Comparison of ENCODE assay signal across 1 cellular context in the genomic region with DNA sequence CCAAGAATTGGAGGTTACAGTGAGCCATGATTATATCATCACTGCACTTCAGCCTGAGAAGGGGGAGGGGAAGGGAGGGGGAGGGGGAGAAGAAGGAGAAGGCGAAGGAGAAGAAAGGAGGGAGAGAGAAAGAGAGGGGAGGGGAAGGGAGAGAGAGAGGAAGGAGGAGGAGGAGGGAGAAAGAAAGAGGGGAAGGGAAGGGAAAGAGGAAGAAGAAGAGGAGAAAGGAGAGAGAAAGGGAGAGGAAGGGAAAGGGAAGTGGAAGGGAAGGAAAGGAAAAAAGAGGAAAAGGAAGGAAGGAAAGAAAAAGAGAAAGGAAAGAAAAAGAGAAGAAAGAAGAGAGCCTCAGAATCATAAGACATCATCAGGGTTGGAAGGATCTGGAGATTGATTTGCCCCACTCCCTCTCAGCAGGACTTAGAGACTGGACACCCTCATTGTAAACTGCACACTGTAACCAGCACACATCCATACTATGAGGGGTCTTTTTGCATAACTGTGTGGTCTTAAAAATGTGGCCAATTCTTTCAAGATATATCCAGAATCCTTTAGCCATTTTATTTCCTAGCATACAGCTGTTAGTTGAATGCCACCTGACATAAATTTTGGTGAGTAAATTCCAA.
TF ChIP-seq lines count a peak whose summit lies in the region.

No MANE protein-coding gene starts in this region.

TF ChIP-seq in GM23338, 12 proteins besides CTCF, POLR2A, EP300 and RAD21 (continued from another document):
- TF ChIP-seq ZNF462 (CRISPR knock-in tag; IDR thresholded peaks at IDR 0.05) (no peak), ZNF114 (CRISPR knock-in tag; IDR thresholded peaks at IDR 0.05) (no peak), CREB1 (CRISPR knock-in tag; IDR thresholded peaks at IDR 0.05; ENCODE audit: low read depth) (no peak), EZH2 (IDR thresholded peaks at IDR 0.05; ENCODE audit: low read depth, unreplicated experiment) (no peak), ZNF331 (CRISPR knock-in tag; IDR thresholded peaks at IDR 0.05; ENCODE audit: low read depth) (no peak), EZH2phosphoT487 (IDR thresholded peaks at IDR 0.05; ENCODE audit: unreplicated experiment) (no peak), REST (IDR thresholded peaks at IDR 0.05; ENCODE audit: unreplicated experiment) (no peak), NANOG (IDR thresholded peaks at IDR 0.05; ENCODE audit: borderline replicate concordance) (no peak), JUNB (IDR thresholded peaks at IDR 0.05; ENCODE audit: unreplicated experiment) (no peak)
- TF ChIP-seq, protein P1, sequence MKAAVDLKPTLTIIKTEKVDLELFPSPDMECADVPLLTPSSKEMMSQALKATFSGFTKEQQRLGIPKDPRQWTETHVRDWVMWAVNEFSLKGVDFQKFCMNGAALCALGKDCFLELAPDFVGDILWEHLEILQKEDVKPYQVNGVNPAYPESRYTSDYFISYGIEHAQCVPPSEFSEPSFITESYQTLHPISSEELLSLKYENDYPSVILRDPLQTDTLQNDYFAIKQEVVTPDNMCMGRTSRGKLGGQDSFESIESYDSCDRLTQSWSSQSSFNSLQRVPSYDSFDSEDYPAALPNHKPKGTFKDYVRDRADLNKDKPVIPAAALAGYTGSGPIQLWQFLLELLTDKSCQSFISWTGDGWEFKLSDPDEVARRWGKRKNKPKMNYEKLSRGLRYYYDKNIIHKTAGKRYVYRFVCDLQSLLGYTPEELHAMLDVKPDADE (IDR thresholded peaks at IDR 0.05) = no peak
TF ChIP-seq in GM23338: peak in this region for 0.
